21 cellular contexts compared by ENCODE assay signal in genomic region chr4:26441110-26441509, GRCh38. TPM values are rescaled to one million over a fixed set of nuclear protein-coding genes. Genes with fewer than 3 reads are reported as not detected.
A peak's percentile ranks its signal among the peaks of the same experiment; 100 is the strongest.
DNase-seq lines count a peak whose midpoint lies in the region; ATAC-seq and TF ChIP-seq lines count a peak whose summit lies in the region.
"Had no signal": no experiment of that assay in that cellular context is flagged by ENCODE, and none has a peak within 500 bp of the region (broad histone marks: within the 10 kb centered on the region; RNA-seq: fewer than 3 reads in every experiment).

No MANE protein-coding gene starts in this region.

- CTCF ChIA-PET in IMR-90 (lab: Yijun Ruan, JAX) = no interaction called here

- POLR2A ChIA-PET in IMR-90 (lab: Charles Lee; ENCODE audit: unreplicated experiment) = no interaction called here

- ATAC-seq in IMR-90 (ENCODE audit: low read depth) (peak; percentile 22), left lobe of liver (peak; percentile 39)

- no peak for TF ChIP-seq POLR2A in IMR-90 (IDR thresholded peaks at IDR 0.05; ENCODE audit: low read depth, low read length)

- H4K8ac ChIP-seq in IMR-90 (ENCODE audit: low read depth in 2 of 2, low read length in 2 of 2) = 0 out of 4 replicates have a peak overlapping the region, but pooled peaks of 1 of the 2 experiments have one; percentile 6

- peaks cover 0 to 4% of the 10 kb centered on the region in 2 experiments; a peak in 2 of 4 replicates for H3K79me1 ChIP-seq in IMR-90 (ENCODE audit: low read depth in 1 of 2, low read length in 2 of 2)

- H4K5ac ChIP-seq in IMR-90 (ENCODE audit: low read depth, low read length) = no peak overlapping the region

- H3K18ac ChIP-seq in IMR-90 (ENCODE audit: low read depth, low read length) = no peak overlapping the region

- no peak overlapping the region; the same call in 1 of the 2 replicates for H2BK20ac ChIP-seq in IMR-90 (ENCODE audit: low read depth, low read length)

- no peak overlapping the region for H3K9ac ChIP-seq in IMR-90 (ENCODE audit: low read depth, low read length)
- H3K9ac ChIP-seq in colonic mucosa (ENCODE audit: low read depth in 2 of 2, low read length in 2 of 2) = no peak overlapping the region

- no peaks in the 10 kb centered on the region for H3K4me1 Mint-ChIP-seq in activated T-helper 2 cell treated with anti-CD3 and anti-CD28 coated beads, Interferon-gamma antibody, Interleukin-2, Interleukin-4, amounts not matched to agents 10 μg/mL and 5 μg/mL and 100 μg/mL, durations not matched to agents 14 hours and 24 hours and 36 hours (ENCODE audit: low read depth)

- H3K27me3 Mint-ChIP-seq in activated T-helper 2 cell treated with anti-CD3 and anti-CD28 coated beads, Interferon-gamma antibody, Interleukin-2, Interleukin-4, amounts not matched to agents 10 μg/mL and 5 μg/mL and 100 μg/mL, durations not matched to agents 14 hours and 24 hours and 36 hours (ENCODE audit: low read depth) = no peaks in the 10 kb centered on the region

- dilution Hi-C loops in IMR-90 (cut with HindIII; ENCODE audit: low sequenced_read_pairs, unreplicated experiment) = no loop called here

- no peak overlapping the region for H4K91ac ChIP-seq in IMR-90 (ENCODE audit: insufficient read depth, low read depth, low read length)

- H3K4me3 Mint-ChIP-seq in activated T-helper 2 cell treated with anti-CD3 and anti-CD28 coated beads, Interferon-gamma antibody, Interleukin-2, Interleukin-4, amounts not matched to agents 10 μg/mL and 5 μg/mL and 100 μg/mL, durations not matched to agents 14 hours and 24 hours and 36 hours (ENCODE audit: low read depth) = no peak overlapping the region
- H3K4me3 Mint-ChIP-seq: activated naive CD4-positive, alpha-beta T cell treated with anti-CD3 and anti-CD28 coated beads for 36 hours; HFFc6; stimulated activated naive CD8-positive, alpha-beta T cell treated with anti-CD3 and anti-CD28 coated beads, Interleukin-15, Interleukin-2, amounts not matched to agents 100 ng/mL and 50 ng/mL, for 24 hours had no signal

- H3K56ac ChIP-seq in IMR-90 (ENCODE audit: extremely low read depth, insufficient read depth, low read length) = no peak overlapping the region

- H4K20me1 ChIP-seq in IMR-90 (ENCODE audit: insufficient read depth, low read length) = no peaks in the 10 kb centered on the region

- BruUV-seq in IMR-90 (replicated peaks; lab: Mats Ljungman, UMichigan) = no TSS peak

- H3K9me3 Mint-ChIP-seq in activated T-helper 2 cell treated with anti-CD3 and anti-CD28 coated beads, Interferon-gamma antibody, Interleukin-2, Interleukin-4, amounts not matched to agents 10 μg/mL and 5 μg/mL and 100 μg/mL, durations not matched to agents 14 hours and 24 hours and 36 hours = peaks cover 7% of the 10 kb centered on the region
- H3K9me3 Mint-ChIP-seq: HFFc6 had no signal

- no peak overlapping the region for H3K23ac ChIP-seq in IMR-90 (ENCODE audit: low read depth, low read length)

- H3K27ac ChIP-seq in IMR-90 (ENCODE audit: insufficient read depth, low read length) (no peak overlapping the region), colonic mucosa (no peak overlapping the region)
- H3K27ac ChIP-seq: hepatocyte had no signal

- no peak overlapping the region for H2BK15ac ChIP-seq in IMR-90 (ENCODE audit: low read depth, low read length)

- peaks cover 12% of the 10 kb centered on the region for H3K36me3 ChIP-seq in IMR-90 (ENCODE audit: control insufficient read depth, insufficient read depth, low read length)
- no peaks in the 10 kb centered on the region for H3K36me3 ChIP-seq in colonic mucosa

- H3K9me3 ChIP-seq in IMR-90 (ENCODE audit: control insufficient read depth, insufficient read depth, low read length) (peaks cover 3% of the 10 kb centered on the region; the same call in 1 of the 2 replicates), colonic mucosa (no peaks in the 10 kb centered on the region)

- WGBS in IMR-90 (ENCODE audit: extremely low coverage in 2 of 2, insufficient read length in 1 of 2), 2 experiments = 50% methylated on average over 2 of the region's 6 CpGs; no CpG with 5 or more reads in 1 of the 2 experiments

- H3K4ac ChIP-seq in IMR-90 (ENCODE audit: low read depth, low read length) = peak overlapping the region; percentile 9; the same call in 1 of the 2 replicates

- H2BK120ac ChIP-seq in IMR-90 (ENCODE audit: low read depth, low read length) = no peak overlapping the region

- no peak for TF ChIP-seq RAD21 in IMR-90 (IDR thresholded peaks at IDR 0.05; ENCODE audit: low read length)

- intact Hi-C loops in IMR-90 (cut with micrococcal nuclease) = no loop called here
- intact Hi-C loops in colonic mucosa (cut with DNase I) = no loop called here
- intact Hi-C loops in activated T-helper 2 cell treated with anti-CD3 and anti-CD28 coated beads, Interferon-gamma antibody, Interleukin-2, Interleukin-4, amounts not matched to agents 10 μg/mL and 5 μg/mL and 100 μg/mL, durations not matched to agents 14 hours and 24 hours and 36 hours (cut with micrococcal nuclease) = no loop called here

- H3K14ac ChIP-seq in IMR-90 (replicated peaks; ENCODE audit: low read depth, low read length) = peak overlapping the region; percentile 7; the same call in 1 of the 2 replicates

- H3K27me3 ChIP-seq in IMR-90 (ENCODE audit: control insufficient read depth, insufficient read depth, low read length) (no peaks in the 10 kb centered on the region), colonic mucosa (no peaks in the 10 kb centered on the region)
- H3K27me3 ChIP-seq: hepatocyte had no signal

- H3K4me2 ChIP-seq in IMR-90 (ENCODE audit: low read depth, low read length) = no peak overlapping the region
- H3K4me2 ChIP-seq: hepatocyte had no signal

- H3K4me3 ChIP-seq in IMR-90 (ENCODE audit: insufficient read depth, low read depth, low read length) (no peak overlapping the region), choroid plexus epithelial cell (ENCODE audit: low read depth, low read length) (no peak overlapping the region), colonic mucosa (no peak overlapping the region)
- H3K4me3 ChIP-seq: hepatocyte had no signal

- no peak overlapping the region for H2AK5ac ChIP-seq in IMR-90 (ENCODE audit: low read depth, low read length)

- peaks cover 2% of the 10 kb centered on the region; the same call in 1 of the 2 replicates for H3K4me1 ChIP-seq in IMR-90 (ENCODE audit: control insufficient read depth, insufficient read depth, low read length)
- no peaks in the 10 kb centered on the region for H3K4me1 ChIP-seq in colonic mucosa

- H3K36me3 Mint-ChIP-seq in activated T-helper 2 cell treated with anti-CD3 and anti-CD28 coated beads, Interferon-gamma antibody, Interleukin-2, Interleukin-4, amounts not matched to agents 10 μg/mL and 5 μg/mL and 100 μg/mL, durations not matched to agents 14 hours and 24 hours and 36 hours (ENCODE audit: low read depth) = peaks cover 72% of the 10 kb centered on the region

- DNase-seq in AG08396 (ENCODE audit: low spot score) = peak; percentile 40
- peak; percentile 73 for DNase-seq in IMR-90
- peak; percentile 72 for DNase-seq in choroid plexus epithelial cell (ENCODE audit: low read depth)
- no peak for DNase-seq in left lobe of liver (ENCODE audit: low spot score)
- DNase-seq in NOMO-1 (lab: John Stamatoyannopoulos, UW; ENCODE audit: unreplicated experiment in 2 of 2) = no peak
- no peak for DNase-seq in SK-N-DZ (ENCODE audit: low spot score)
- no peak for DNase-seq in colonic mucosa
- DNase-seq in activated T-helper 2 cell treated with anti-CD3 and anti-CD28 coated beads, Interferon-gamma antibody, Interleukin-2, Interleukin-4, amounts not matched to agents 10 μg/mL and 5 μg/mL and 100 μg/mL, durations not matched to agents 14 hours and 24 hours and 36 hours (ENCODE audit: low spot score) = no peak
- DNase-seq: activated CD4-positive, alpha-beta T cell treated with anti-CD3 and anti-CD28 coated beads for 4 hours; activated CD8-positive, alpha-beta memory T cell treated with anti-CD3 and anti-CD28 coated beads, Interleukin-2, amount 50 U/mL, for 4 hours; activated naive CD4-positive, alpha-beta T cell treated with anti-CD3 and anti-CD28 coated beads for 36 hours; Calu3; central memory CD4-positive, alpha-beta T cell; HFFc6; NCI-H1105 treated with DMSO at 0.1 percent for 48 hours; NCI-H226; SIG-M5; stimulated activated CD4-positive, alpha-beta T cell treated with anti-CD3 and anti-CD28 coated beads, Interleukin-12 subunit alpha, Interleukin-12 subunit beta, amount 100 ng/mL, for 4 hours had no signal

- TF ChIP-seq CTCF in IMR-90 (conservative IDR thresholded peaks at IDR 0.05; ENCODE audit: low read depth, low read length) = no peak
- no peak for TF ChIP-seq CTCF in choroid plexus epithelial cell (conservative IDR thresholded peaks at IDR 0.05; ENCODE audit: low read depth, low read length)
- no peak for TF ChIP-seq CTCF in colonic mucosa (IDR thresholded peaks at IDR 0.05)

- H3K27ac Mint-ChIP-seq in activated T-helper 2 cell treated with anti-CD3 and anti-CD28 coated beads, Interferon-gamma antibody, Interleukin-2, Interleukin-4, amounts not matched to agents 10 μg/mL and 5 μg/mL and 100 μg/mL, durations not matched to agents 14 hours and 24 hours and 36 hours = no peak overlapping the region
- H3K27ac Mint-ChIP-seq: activated naive CD4-positive, alpha-beta T cell treated with anti-CD3 and anti-CD28 coated beads for 36 hours; HFFc6; stimulated activated naive CD8-positive, alpha-beta T cell treated with anti-CD3 and anti-CD28 coated beads, Interleukin-15, Interleukin-2, amounts not matched to agents 100 ng/mL and 50 ng/mL, for 24 hours had no signal

- peak overlapping the region; percentile 10 for H2AK9ac ChIP-seq in IMR-90 (replicated peaks; ENCODE audit: low read depth, low read length, poor library complexity)

- in situ Hi-C loops in IMR-90 (cut with MboI; ENCODE audit: low sequenced_read_pairs) = no loop called here

- no peak overlapping the region for H2AFZ ChIP-seq in IMR-90 (replicated peaks; ENCODE audit: low read length, poor library complexity)
- H2AFZ ChIP-seq: hepatocyte had no signal

- no peak overlapping the region for H2BK5ac ChIP-seq in IMR-90 (ENCODE audit: low read depth, low read length, poor library complexity, severe bottlenecking)

- peaks cover 7% of the 10 kb centered on the region; the same call in 1 of the 2 replicates for H3K9me1 ChIP-seq in IMR-90 (ENCODE audit: insufficient read depth, low read length)

TF ChIP-seq in IMR-90, 13 proteins besides CTCF, POLR2A, EP300 and RAD21 (continues in another document):
- no peak for TF ChIP-seq MAZ (IDR thresholded peaks at IDR 0.05; ENCODE audit: borderline replicate concordance, low read depth, low read length)

RNA-seq across cellular contexts. Expression of gene CCKAR, which starts 49.2 kb away (rescaled TPM):
- total RNA-seq in IMR-90 (2012; rRNA removed) (not detected in 2 replicates), left lobe of liver (not detected), colonic mucosa (not detected)
- not detected in 2 replicates for polyA plus RNA-seq in IMR-90 (2012; rRNA removed)
- not detected in 2 replicates for polyA plus RNA-seq in IMR-90 (2012; cell fraction: cytosol; rRNA removed)
- polyA plus RNA-seq in IMR-90 (2012; cell fraction: nucleus; rRNA removed; ENCODE audit: low replicate concordance) = not detected in 2 replicates
- polyA plus RNA-seq in SK-N-DZ (2014; cell fraction: cytosol; rRNA removed) = 0.09 TPM in 1 of 2 replicates, not detected in the other
- polyA plus RNA-seq in SK-N-DZ (2014; cell fraction: nucleus; rRNA removed) = 0.64 TPM in 1 of 2 replicates, not detected in the other
- total RNA-seq in activated T-helper 2 cell treated with anti-CD3 and anti-CD28 coated beads, Interferon-gamma antibody, Interleukin-2, Interleukin-4, amounts not matched to agents 10 μg/mL and 5 μg/mL and 100 μg/mL, durations not matched to agents 14 hours and 24 hours and 36 hours = not detected in 2 replicates
- total RNA-seq: activated naive CD4-positive, alpha-beta T cell treated with anti-CD3 and anti-CD28 coated beads for 36 hours; Calu3; HFFc6; posterior vena cava had no signal
- polyA plus RNA-seq: hepatocyte had no signal

Comparison
In these comparisons a context has a peak if more than half of its experiments do, and no peak if none do; other contexts are left out.
1. DNase-seq: peak in AG08396 (single experiment), IMR-90 (single experiment) and choroid plexus epithelial cell (single experiment); none in left lobe of liver (single experiment), NOMO-1 (0 of 2), SK-N-DZ (single experiment), colonic mucosa (single experiment) and activated T-helper 2 cell treated with anti-CD3 and anti-CD28 coated beads, Interferon-gamma antibody, Interleukin-2, Interleukin-4, amounts not matched to agents 10 μg/mL and 5 μg/mL and 100 μg/mL, durations not matched to agents 14 hours and 24 hours and 36 hours (single experiment).